9 cellular contexts compared by ENCODE assay signal in the genomic region with DNA sequence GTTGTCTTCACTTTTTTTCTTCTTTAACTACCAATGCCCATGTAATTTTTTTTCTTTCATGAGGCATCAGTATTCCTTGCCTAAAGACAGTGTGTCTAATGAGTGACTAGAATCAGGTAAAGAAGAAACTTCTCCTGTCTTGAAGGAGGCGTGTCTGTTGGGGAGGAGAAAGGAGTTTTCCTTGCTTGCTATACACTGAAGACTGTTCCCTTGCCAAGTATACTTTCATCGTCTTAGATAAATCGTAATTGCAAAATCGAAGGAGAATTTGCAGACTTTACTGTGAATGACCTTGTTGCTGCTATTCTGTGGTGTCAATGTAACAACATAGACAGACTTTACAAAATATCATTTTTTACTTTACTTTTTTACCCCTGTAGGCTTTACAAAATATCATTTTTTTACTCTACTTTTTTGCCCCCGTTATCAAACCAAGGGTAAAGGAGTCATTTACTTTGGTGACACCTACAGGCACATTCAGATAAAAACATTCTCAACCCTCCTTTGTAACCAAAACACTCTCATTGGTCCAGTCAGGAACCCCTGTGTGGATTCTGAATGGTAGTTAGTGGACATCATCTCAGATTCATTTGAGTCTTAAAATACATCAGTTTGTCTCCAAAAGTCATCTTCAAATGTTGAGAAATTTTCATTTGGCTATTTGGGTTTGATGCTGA.
DNase-seq lines count a peak whose midpoint lies in the region; ATAC-seq, FAIRE-seq and TF ChIP-seq lines count a peak whose summit lies in the region.
"Had no signal": no experiment of that assay in that cellular context is flagged by ENCODE, and none has a peak within 500 bp of the region (broad histone marks: within the 10 kb centered on the region; RNA-seq: fewer than 3 reads in every experiment).

No MANE protein-coding gene starts in this region.

- CTCF ChIA-PET in GM12878 (lab: Yijun Ruan, JAX) = interaction anchor here (0.7 to 5.1 kb wide), 9 partner anchors 9 to 640 kb away, joined by 3 to 56 read pairs (median 9); no protein-coding TSS in a partner anchor

- no peaks in the 10 kb centered on the region for H3K36me3 Mint-ChIP-seq in progenitor cell of endocrine pancreas (ENCODE audit: insufficient read depth)

- H3K27me3 Mint-ChIP-seq in progenitor cell of endocrine pancreas = no peaks in the 10 kb centered on the region

- no peaks in the 10 kb centered on the region for H3K36me3 ChIP-seq in GM12878 (ENCODE audit: control insufficient read depth in 2 of 2, insufficient read depth in 2 of 2, low read length in 1 of 2)

- BruUV-seq in GM12878 (replicated peaks; lab: Mats Ljungman, UMichigan) = no TSS peak

- in situ Hi-C loops in GM12878 (cut with MboI) = loop anchor here (10.0 kb wide), 1 partner anchor 546 kb away; no protein-coding TSS in a partner anchor

- H3K9me3 ChIP-seq in GM12878 (replicated peaks; ENCODE audit: control insufficient read depth, insufficient read depth, low read length) = no peaks in the 10 kb centered on the region

- peak; percentile 19 for DNase-seq in GM12878 (ENCODE audit: low read depth, low spot score)
- DNase-seq in progenitor cell of endocrine pancreas (ENCODE audit: low spot score, unreplicated experiment) = no peak
- no peak for DNase-seq in ecto neural progenitor cell (ENCODE audit: low spot score)
- DNase-seq in mesenteric fat pad (ENCODE audit: low spot score) = no peak
- no peak for DNase-seq in NCI-H2107 (lab: John Stamatoyannopoulos, UW)
- DNase-seq: activated T-cell treated with anti-CD3 and anti-CD28 coated beads, Interleukin-2, amount 50 U/mL, for 72 hours had no signal

- TF ChIP-seq CTCF in 22Rv1 (IDR thresholded peaks at IDR 0.05) (peak; percentile 77), GM12878 (IDR thresholded peaks at IDR 0.05 in 2 of 3, conservative IDR thresholded peaks at IDR 0.05 in 1 of 3; ENCODE audit: control insufficient read depth in 2 of 3, extremely low read depth in 1 of 3, insufficient read depth in 1 of 3, low read depth in 3 of 3, low read length in 3 of 3) (peak; percentile 14 to 57 (median 29); a peak in 3 of 6 replicates), progenitor cell of endocrine pancreas (IDR thresholded peaks at IDR 0.05; ENCODE audit: unreplicated experiment) (peak; percentile 31)

- H3K27me3 ChIP-seq in GM12878 (replicated peaks in 1 of 2; ENCODE audit: control insufficient read depth in 2 of 2, insufficient read depth in 2 of 2, low read length in 1 of 2) = no peaks in the 10 kb centered on the region; a peak in 1 of 4 replicates

- H3K4me1 Mint-ChIP-seq in progenitor cell of endocrine pancreas (ENCODE audit: low read depth) = no peaks in the 10 kb centered on the region

- no peak overlapping the region for H3K4me3 ChIP-seq in GM12878

- WGBS in GM12878 (ENCODE audit: insufficient coverage, insufficient replicate concordance, low lambda C conversion rate, missing lambda C conversion rate) = 49% methylated on average over 5 of the region's 5 CpGs

- FAIRE-seq in GM12878 (lab: Jason Lieb, UNC) = no peak

- POLR2A ChIA-PET in GM12878 (lab: Charles Lee) = no interaction called here

- H3K27ac Mint-ChIP-seq in progenitor cell of endocrine pancreas = no peak overlapping the region
- H3K27ac Mint-ChIP-seq: activated T-cell treated with anti-CD3 and anti-CD28 coated beads, Interleukin-2, amount 50 U/mL, for 72 hours had no signal

- ATAC-seq in GM18511 (IDR thresholded peaks at IDR 0.05; ENCODE audit: unreplicated experiment) (peak; percentile 65), HG03378 (IDR thresholded peaks at IDR 0.05; ENCODE audit: unreplicated experiment) (peak; percentile 85), GM12878 (peak; percentile 93)

- no peak overlapping the region for H3K9ac ChIP-seq in GM12878 (ENCODE audit: control insufficient read depth, insufficient read depth, low read length)

- no peaks in the 10 kb centered on the region for H4K20me1 ChIP-seq in GM12878 (ENCODE audit: control insufficient read depth, insufficient read depth)

- H3K4me3 Mint-ChIP-seq in progenitor cell of endocrine pancreas (ENCODE audit: low read depth) = no peak overlapping the region
- H3K4me3 Mint-ChIP-seq: activated T-cell treated with anti-CD3 and anti-CD28 coated beads, Interleukin-2, amount 50 U/mL, for 72 hours had no signal

- SMC1A ChIA-PET in GM12878 (lab: Charles Lee; ENCODE audit: uncharacterized antibody, unreplicated experiment) = interaction anchor here (0.7 to 2.3 kb wide), 13 partner anchors 9 to 548 kb away, joined by 3 to 18 read pairs (median 6); partner anchors contain the start of gene AHR

- no peak for TF ChIP-seq POLR2A in GM12878 (IDR thresholded peaks at IDR 0.05; ENCODE audit: low read depth, low read length)

- peak; percentile 79 for TF ChIP-seq RAD21 in GM12878 (IDR thresholded peaks at IDR 0.05; ENCODE audit: insufficient read depth, low read depth, low read length)

- no peak for TF ChIP-seq EP300 in GM12878 (IDR thresholded peaks at IDR 0.05; ENCODE audit: borderline replicate concordance in 1 of 2, control insufficient read depth in 1 of 2, low read depth in 2 of 2, low read length in 2 of 2)

- H3K27ac ChIP-seq in 22Rv1 (no peak overlapping the region), GM12878 (ENCODE audit: control insufficient read depth, insufficient read depth) (no peak overlapping the region)

- intact Hi-C loops in GM12878 (cut with micrococcal nuclease; ENCODE audit: unreplicated experiment) = loop anchor here (1.0 to 2.0 kb wide), 3 partner anchors 128 to 548 kb away; no protein-coding TSS in a partner anchor

- RAD21 ChIA-PET in GM12878 (lab: Charles Lee; ENCODE audit: unreplicated experiment) = interaction anchor here (1.5 to 4.3 kb wide), 4 partner anchors 223 to 229 kb away, joined by 5 to 34 read pairs (median 6); no protein-coding TSS in a partner anchor

- H3K4me1 ChIP-seq in GM12878 (ENCODE audit: control insufficient read depth, insufficient read depth, low read length) = no peaks in the 10 kb centered on the region

- H3K79me2 ChIP-seq in GM12878 (ENCODE audit: control insufficient read depth, insufficient read depth, low read length) = no peaks in the 10 kb centered on the region

- H2AFZ ChIP-seq in GM12878 (ENCODE audit: control insufficient read depth, low read depth, low read length) = no peak overlapping the region

- no peaks in the 10 kb centered on the region for H3K9me3 Mint-ChIP-seq in progenitor cell of endocrine pancreas (ENCODE audit: low read depth)
- H3K9me3 Mint-ChIP-seq: activated T-cell treated with anti-CD3 and anti-CD28 coated beads, Interleukin-2, amount 50 U/mL, for 72 hours had no signal

- H3K4me2 ChIP-seq in GM12878 (ENCODE audit: control insufficient read depth, insufficient read depth) = no peak overlapping the region

TF ChIP-seq in GM12878, 131 proteins besides CTCF, POLR2A, EP300 and RAD21:
- TF ChIP-seq RUNX3 (IDR thresholded peaks at IDR 0.05; ENCODE audit: low read length) = no peak
- TF ChIP-seq E2F8 (IDR thresholded peaks at IDR 0.05; ENCODE audit: low read depth, partially characterized antibody) = no peak
- no peak for TF ChIP-seq ZZZ3 (IDR thresholded peaks at IDR 0.05; ENCODE audit: control insufficient read depth, insufficient read length, low read depth)
- TF ChIP-seq SUPT20H (IDR thresholded peaks at IDR 0.05; ENCODE audit: borderline replicate concordance, control insufficient read depth, low read depth, low read length) = no peak
- TF ChIP-seq ZNF217 (IDR thresholded peaks at IDR 0.05) = no peak
- TF ChIP-seq TCF12 (IDR thresholded peaks at IDR 0.05; ENCODE audit: low read depth, low read length) = no peak
- TF ChIP-seq ZNF384 (IDR thresholded peaks at IDR 0.05; ENCODE audit: borderline replicate concordance, low read depth, low read length) = 0 out of 2 replicates have a peak, but pooled peaks have one; percentile 21
- no peak for TF ChIP-seq MTA3 (IDR thresholded peaks at IDR 0.05; ENCODE audit: borderline replicate concordance, low read length)
- TF ChIP-seq GABPA (IDR thresholded peaks at IDR 0.05; ENCODE audit: low read depth) = no peak
- TF ChIP-seq SIX5 (IDR thresholded peaks at IDR 0.05; ENCODE audit: low read depth, low read length, severe bottlenecking) = no peak
- peak; percentile 69; the same call in 1 of the 2 replicates for TF ChIP-seq SMC3 (IDR thresholded peaks at IDR 0.05; ENCODE audit: borderline replicate concordance, low read length)
- no peak for TF ChIP-seq ZSCAN29 (IDR thresholded peaks at IDR 0.05)
- TF ChIP-seq, protein P1, sequence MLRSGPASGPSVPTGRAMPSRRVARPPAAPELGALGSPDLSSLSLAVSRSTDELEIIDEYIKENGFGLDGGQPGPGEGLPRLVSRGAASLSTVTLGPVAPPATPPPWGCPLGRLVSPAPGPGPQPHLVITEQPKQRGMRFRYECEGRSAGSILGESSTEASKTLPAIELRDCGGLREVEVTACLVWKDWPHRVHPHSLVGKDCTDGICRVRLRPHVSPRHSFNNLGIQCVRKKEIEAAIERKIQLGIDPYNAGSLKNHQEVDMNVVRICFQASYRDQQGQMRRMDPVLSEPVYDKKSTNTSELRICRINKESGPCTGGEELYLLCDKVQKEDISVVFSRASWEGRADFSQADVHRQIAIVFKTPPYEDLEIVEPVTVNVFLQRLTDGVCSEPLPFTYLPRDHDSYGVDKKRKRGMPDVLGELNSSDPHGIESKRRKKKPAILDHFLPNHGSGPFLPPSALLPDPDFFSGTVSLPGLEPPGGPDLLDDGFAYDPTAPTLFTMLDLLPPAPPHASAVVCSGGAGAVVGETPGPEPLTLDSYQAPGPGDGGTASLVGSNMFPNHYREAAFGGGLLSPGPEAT (IDR thresholded peaks at IDR 0.05; ENCODE audit: low read depth) = no peak
- TF ChIP-seq PML (IDR thresholded peaks at IDR 0.05; ENCODE audit: low read length) = no peak
